ENCODE assay signal across 17 cellular contexts in genomic region chr12:106141003-106141402, GRCh38. TPM values are rescaled to one million over a fixed set of nuclear protein-coding genes. Genes with fewer than 3 reads are reported as not detected.
DNase-seq lines count a peak whose midpoint lies in the region; ATAC-seq and TF ChIP-seq lines count a peak whose summit lies in the region.
"Had no signal": no experiment of that assay in that cellular context is flagged by ENCODE, and none has a peak within 500 bp of the region (broad histone marks: within the 10 kb centered on the region; RNA-seq: fewer than 3 reads in every experiment).

No MANE protein-coding gene starts in this region.

- ATAC-seq in right lobe of liver (no peak), HG03139 (IDR thresholded peaks at IDR 0.05; ENCODE audit: unreplicated experiment) (no peak)
- ATAC-seq: CD8-positive, alpha-beta T cell; sciatic nerve had no signal

- TF ChIP-seq POLR2A in right lobe of liver (IDR thresholded peaks at IDR 0.05) (no peak), stomach (IDR thresholded peaks at IDR 0.05) (no peak)

- no peaks in the 10 kb centered on the region for H3K36me3 ChIP-seq in HUES48 (ENCODE audit: control insufficient read depth, insufficient read depth, low read length)
- H3K36me3 ChIP-seq in right lobe of liver = no peaks in the 10 kb centered on the region
- H3K36me3 ChIP-seq in skeletal muscle tissue (ENCODE audit: control insufficient read depth in 3 of 3, insufficient read depth in 3 of 3, low read length in 3 of 3) = no peaks in the 10 kb centered on the region
- H3K36me3 ChIP-seq in stomach = no peaks in the 10 kb centered on the region
- H3K36me3 ChIP-seq: brain microvascular endothelial cell, Peyer's patch had no signal

- peaks cover 47% of the 10 kb centered on the region for H3K4me1 ChIP-seq in HUES48 (ENCODE audit: control insufficient read depth, insufficient read depth, low read length)
- H3K4me1 ChIP-seq in right lobe of liver = peaks cover 0 to 36% (median 10%) of the 10 kb centered on the region in 4 donors
- peaks cover 44 to 60% (median 58%) of the 10 kb centered on the region in 3 donors for H3K4me1 ChIP-seq in skeletal muscle tissue (ENCODE audit: control insufficient read depth in 3 of 3, insufficient read depth in 3 of 3, low read length in 3 of 3)
- peaks cover 35 to 86% (median 59%) of the 10 kb centered on the region in 4 donors for H3K4me1 ChIP-seq in stomach

- no peak for TF ChIP-seq EP300 in stomach (IDR thresholded peaks at IDR 0.05)

- H3K9me3 ChIP-seq in HUES48 (ENCODE audit: control insufficient read depth, insufficient read depth, low read length) (no peaks in the 10 kb centered on the region), right lobe of liver (no peaks in the 10 kb centered on the region), skeletal muscle tissue (ENCODE audit: control insufficient read depth in 3 of 3, low read length in 3 of 3) (no peaks in the 10 kb centered on the region), stomach (no peaks in the 10 kb centered on the region)
- H3K9me3 ChIP-seq: Peyer's patch had no signal

- peak overlapping the region; percentile 78; the same call in 1 of the 2 replicates for H3K4me3 ChIP-seq in HUES48 (ENCODE audit: low read depth, low read length)
- H3K4me3 ChIP-seq in astrocyte of the cerebellum (ENCODE audit: low read depth, low read length) = peak overlapping the region; percentile 88
- H3K4me3 ChIP-seq in right lobe of liver = peak overlapping the region in 2 of 3 donors; percentile 79 to 89
- peak overlapping the region; percentile 75 to 90 (median 83) for H3K4me3 ChIP-seq in skeletal muscle tissue (ENCODE audit: low read length in 3 of 3)
- peak overlapping the region in 1 of 4 donors; percentile 79 for H3K4me3 ChIP-seq in stomach

- DNase-seq in astrocyte of the cerebellum (ENCODE audit: low read depth) = no peak
- no peak for DNase-seq in right lobe of liver
- DNase-seq in head of caudate nucleus = no peak
- no peak for DNase-seq in hippocampal formation (lab: John Stamatoyannopoulos, UW)
- no peak for DNase-seq in stomach
- DNase-seq: activated CD4-positive, alpha-beta T cell treated with anti-CD3 and anti-CD28 coated beads for 4 hours; brain microvascular endothelial cell; CD8-positive, alpha-beta T cell; GF-D8; midbrain; NCI-H1417; NCI-H446; Peyer's patch had no signal

- H3K9ac ChIP-seq in HUES48 (ENCODE audit: low read depth, low read length) = no peak overlapping the region
- H3K9ac ChIP-seq in skeletal muscle tissue (ENCODE audit: low read depth in 1 of 3, low read length in 3 of 3) = peak overlapping the region in 1 of 3 donors; percentile 97

- peaks cover 12% of the 10 kb centered on the region for H3K27me3 ChIP-seq in HUES48 (ENCODE audit: control insufficient read depth, insufficient read depth, low read length)
- H3K27me3 ChIP-seq in right lobe of liver = no peaks in the 10 kb centered on the region
- H3K27me3 ChIP-seq in skeletal muscle tissue (ENCODE audit: control insufficient read depth in 3 of 3, insufficient read depth in 3 of 3, low read length in 3 of 3) = no peaks in the 10 kb centered on the region
- peaks cover 0 to 45% (median 12%) of the 10 kb centered on the region in 3 donors for H3K27me3 ChIP-seq in stomach
- H3K27me3 ChIP-seq: brain microvascular endothelial cell had no signal

- TF ChIP-seq CTCF in astrocyte of the cerebellum (IDR thresholded peaks at IDR 0.05; ENCODE audit: low read depth, low read length, missing control alignments) (no peak), right lobe of liver (IDR thresholded peaks at IDR 0.05) (no peak), stomach (IDR thresholded peaks at IDR 0.05) (no peak)

- intact Hi-C loops in right lobe of liver (cut with DNase I) (no loop called here), head of caudate nucleus (cut with DNase I) (no loop called here), stomach (cut with DNase I; ENCODE audit: low total_unique reads) (no loop called here)

- in situ Hi-C loops in astrocyte of the cerebellum (cut with HindIII; ENCODE audit: low sequenced_read_pairs) = no loop called here

- no peak overlapping the region for H3K27ac ChIP-seq in HUES48 (ENCODE audit: low read depth, low read length)
- H3K27ac ChIP-seq in right lobe of liver = peak overlapping the region in 1 of 3 donors; percentile 98
- H3K27ac ChIP-seq in skeletal muscle tissue (ENCODE audit: low read depth, low read length) = peak overlapping the region; percentile 99
- peak overlapping the region in 1 of 5 donors; percentile 97 for H3K27ac ChIP-seq in stomach
- H3K27ac ChIP-seq: brain microvascular endothelial cell had no signal

RNA-seq across cellular contexts. Expression of gene NUAK1, which starts 2.2 kb away (rescaled TPM):
- total RNA-seq in right lobe of liver (10 to 100 TPM in 1 of 6 experiments, 1 to 10 TPM in 5; 2.0 to 11.0 (median 3.5) TPM), skeletal muscle tissue (9.4 TPM), stomach (10 to 100 TPM in 3 of 5 donors, 1 to 10 TPM in 1, under 1 TPM in 1; 0.58 to 79.0 (median 11.7) TPM)
- polyA plus RNA-seq in stomach = 1 to 10 TPM in 2 of 3 donors, under 1 TPM in 1; 0.80 to 2.6 (median 2.4) TPM
